25 cellular contexts compared by ENCODE assay signal in genomic region chr15:57237676-57238075, GRCh38.
"Had no signal": no experiment of that assay in that cellular context is flagged by ENCODE, and none has a peak within 500 bp of the region (broad histone marks: within the 10 kb centered on the region; RNA-seq: fewer than 3 reads in every experiment).

No MANE protein-coding gene starts in this region.

- DNase-seq: activated CD4-positive, alpha-beta memory T cell treated with anti-CD3 and anti-CD28 coated beads, Interleukin-2, amount 10 ng/mL, durations not matched to agents 7 days and 5 days; activated CD4-positive, alpha-beta T cell treated with anti-CD3 and anti-CD28 coated beads for 1 hour; activated CD4-positive, alpha-beta T cell treated with anti-CD3 and anti-CD28 coated beads, Interleukin-2, amount 10 ng/mL, durations not matched to agents 7 days and 5 days; activated CD8-positive, alpha-beta memory T cell treated with anti-CD3 and anti-CD28 coated beads, Interleukin-2, amount 50 U/mL, for 48 hours; activated gamma-delta T cell; activated naive CD4-positive, alpha-beta T cell treated with anti-CD3 and anti-CD28 coated beads, Interleukin-2, amount 10 ng/mL, durations not matched to agents 7 days and 5 days; activated naive CD8-positive, alpha-beta T cell treated with anti-CD3 and anti-CD28 coated beads, Interleukin-2, amount 10 ng/mL, durations not matched to agents 7 days and 5 days; activated T-cell treated with anti-CD3 and anti-CD28 coated beads, Interleukin-2, amount 50 U/mL, for 24 hours; brain microvascular endothelial cell; left ventricle myocardium superior; nephron progenitor cell; pancreas; stimulated activated CD4-positive, alpha-beta T cell treated with anti-CD3 and anti-CD28 coated beads, Interleukin-1b, Interleukin-23, amount 100 ng/mL, for 48 hours; stimulated activated CD4-positive, alpha-beta T cell treated with anti-CD3 and anti-CD28 coated beads, Interleukin-4, amount 100 ng/mL, for 4 hours; stimulated activated CD8-positive, alpha-beta memory T cell treated with anti-CD3 and anti-CD28 coated beads, Interleukin-4, amount 100 ng/mL, for 48 hours; stimulated activated naive CD8-positive, alpha-beta T cell treated with anti-CD3 and anti-CD28 coated beads, Interleukin-15, amount 100 ng/mL, for 72 hours; T-helper 9 cell; thyroid gland; upper lobe of right lung had no signal

- H3K27ac ChIP-seq: ascending aorta, brain microvascular endothelial cell, epithelial cell of prostate, pancreas, prostate gland, thyroid gland, upper lobe of right lung had no signal

- H3K4me1 Mint-ChIP-seq: activated CD4-positive, alpha-beta memory T cell treated with anti-CD3 and anti-CD28 coated beads, Interleukin-2, amount 10 ng/mL, durations not matched to agents 7 days and 5 days; activated CD4-positive, alpha-beta T cell treated with anti-CD3 and anti-CD28 coated beads, Interleukin-2, amount 10 ng/mL, durations not matched to agents 7 days and 5 days; activated naive CD4-positive, alpha-beta T cell treated with anti-CD3 and anti-CD28 coated beads, Interleukin-2, amount 10 ng/mL, durations not matched to agents 7 days and 5 days; activated naive CD8-positive, alpha-beta T cell treated with anti-CD3 and anti-CD28 coated beads, Interleukin-2, amount 10 ng/mL, durations not matched to agents 7 days and 5 days; stimulated activated naive CD8-positive, alpha-beta T cell treated with anti-CD3 and anti-CD28 coated beads, Interleukin-15, amount 100 ng/mL, for 72 hours had no signal

- H3K9me3 Mint-ChIP-seq: activated CD4-positive, alpha-beta memory T cell treated with anti-CD3 and anti-CD28 coated beads, Interleukin-2, amount 10 ng/mL, durations not matched to agents 7 days and 5 days; activated CD4-positive, alpha-beta T cell treated with anti-CD3 and anti-CD28 coated beads, Interleukin-2, amount 10 ng/mL, durations not matched to agents 7 days and 5 days; activated naive CD4-positive, alpha-beta T cell treated with anti-CD3 and anti-CD28 coated beads, Interleukin-2, amount 10 ng/mL, durations not matched to agents 7 days and 5 days; activated naive CD8-positive, alpha-beta T cell treated with anti-CD3 and anti-CD28 coated beads, Interleukin-2, amount 10 ng/mL, durations not matched to agents 7 days and 5 days; activated T-cell treated with anti-CD3 and anti-CD28 coated beads, Interleukin-2, amount 50 U/mL, for 24 hours; nephron progenitor cell; stimulated activated memory B cell treated with anti-CD40 and anti-IgM and Interleukin-4, amounts not matched to agents 10 μg/mL and 1 μg/mL and 100 μg/mL, for 72 hours; stimulated activated naive CD8-positive, alpha-beta T cell treated with anti-CD3 and anti-CD28 coated beads, Interleukin-15, amount 100 ng/mL, for 72 hours; T-helper 1 cell treated with Interleukin-12 subunit alpha and Interleukin-12 subunit beta and Interleukin-4 antibody, amounts not matched to agents 30 μg/mL and 1 μg/mL, for 36 hours had no signal

- H3K4me3 Mint-ChIP-seq: activated CD4-positive, alpha-beta memory T cell treated with anti-CD3 and anti-CD28 coated beads, Interleukin-2, amount 10 ng/mL, durations not matched to agents 7 days and 5 days; activated CD4-positive, alpha-beta T cell treated with anti-CD3 and anti-CD28 coated beads, Interleukin-2, amount 10 ng/mL, durations not matched to agents 7 days and 5 days; activated naive CD4-positive, alpha-beta T cell treated with anti-CD3 and anti-CD28 coated beads, Interleukin-2, amount 10 ng/mL, durations not matched to agents 7 days and 5 days; activated naive CD8-positive, alpha-beta T cell treated with anti-CD3 and anti-CD28 coated beads, Interleukin-2, amount 10 ng/mL, durations not matched to agents 7 days and 5 days; activated T-cell treated with anti-CD3 and anti-CD28 coated beads, Interleukin-2, amount 50 U/mL, for 24 hours; nephron progenitor cell; stimulated activated memory B cell treated with anti-CD40 and anti-IgM and Interleukin-4, amounts not matched to agents 10 μg/mL and 1 μg/mL and 100 μg/mL, for 72 hours; stimulated activated naive CD8-positive, alpha-beta T cell treated with anti-CD3 and anti-CD28 coated beads, Interleukin-15, amount 100 ng/mL, for 72 hours; T-helper 1 cell treated with Interleukin-12 subunit alpha and Interleukin-12 subunit beta and Interleukin-4 antibody, amounts not matched to agents 30 μg/mL and 1 μg/mL, for 36 hours had no signal

- H3K27ac Mint-ChIP-seq: activated CD4-positive, alpha-beta memory T cell treated with anti-CD3 and anti-CD28 coated beads, Interleukin-2, amount 10 ng/mL, durations not matched to agents 7 days and 5 days; activated CD4-positive, alpha-beta T cell treated with anti-CD3 and anti-CD28 coated beads, Interleukin-2, amount 10 ng/mL, durations not matched to agents 7 days and 5 days; activated naive CD4-positive, alpha-beta T cell treated with anti-CD3 and anti-CD28 coated beads, Interleukin-2, amount 10 ng/mL, durations not matched to agents 7 days and 5 days; activated naive CD8-positive, alpha-beta T cell treated with anti-CD3 and anti-CD28 coated beads, Interleukin-2, amount 10 ng/mL, durations not matched to agents 7 days and 5 days; activated T-cell treated with anti-CD3 and anti-CD28 coated beads, Interleukin-2, amount 50 U/mL, for 24 hours; nephron progenitor cell; stimulated activated memory B cell treated with anti-CD40 and anti-IgM and Interleukin-4, amounts not matched to agents 10 μg/mL and 1 μg/mL and 100 μg/mL, for 72 hours; stimulated activated naive CD8-positive, alpha-beta T cell treated with anti-CD3 and anti-CD28 coated beads, Interleukin-15, amount 100 ng/mL, for 72 hours; T-helper 1 cell treated with Interleukin-12 subunit alpha and Interleukin-12 subunit beta and Interleukin-4 antibody, amounts not matched to agents 30 μg/mL and 1 μg/mL, for 36 hours had no signal

- H3K27me3 ChIP-seq: ascending aorta, brain microvascular endothelial cell, pancreas, thyroid gland, upper lobe of right lung had no signal

- H3K9me3 ChIP-seq: ascending aorta, pancreas, prostate gland, thyroid gland, upper lobe of right lung had no signal

- H3K4me1 ChIP-seq: prostate gland, thyroid gland, upper lobe of right lung had no signal

- H3K27me3 Mint-ChIP-seq: activated CD4-positive, alpha-beta memory T cell treated with anti-CD3 and anti-CD28 coated beads, Interleukin-2, amount 10 ng/mL, durations not matched to agents 7 days and 5 days; activated CD4-positive, alpha-beta T cell treated with anti-CD3 and anti-CD28 coated beads, Interleukin-2, amount 10 ng/mL, durations not matched to agents 7 days and 5 days; activated naive CD4-positive, alpha-beta T cell treated with anti-CD3 and anti-CD28 coated beads, Interleukin-2, amount 10 ng/mL, durations not matched to agents 7 days and 5 days; activated naive CD8-positive, alpha-beta T cell treated with anti-CD3 and anti-CD28 coated beads, Interleukin-2, amount 10 ng/mL, durations not matched to agents 7 days and 5 days; activated T-cell treated with anti-CD3 and anti-CD28 coated beads, Interleukin-2, amount 50 U/mL, for 24 hours; stimulated activated memory B cell treated with anti-CD40 and anti-IgM and Interleukin-4, amounts not matched to agents 10 μg/mL and 1 μg/mL and 100 μg/mL, for 72 hours; stimulated activated naive CD8-positive, alpha-beta T cell treated with anti-CD3 and anti-CD28 coated beads, Interleukin-15, amount 100 ng/mL, for 72 hours had no signal

- H3K4me3 ChIP-seq: ascending aorta, pancreas, prostate gland, smooth muscle cell, thyroid gland, upper lobe of right lung had no signal

- H3K36me3 ChIP-seq: prostate gland had no signal

- ATAC-seq: left ventricle myocardium superior; stimulated activated memory B cell treated with anti-CD40 and anti-IgM and Interleukin-4, amounts not matched to agents 10 μg/mL and 1 μg/mL and 100 μg/mL, for 72 hours; stimulated activated naive CD8-positive, alpha-beta T cell treated with anti-CD3 and anti-CD28 coated beads, Interleukin-15, amount 100 ng/mL, for 72 hours; upper lobe of right lung had no signal
